Comparison of ENCODE assay signal across 11 cellular contexts in genomic region chr2:43539991-43540860, GRCh38. TPM values are rescaled to one million over a fixed set of nuclear protein-coding genes. Genes with fewer than 3 reads are reported as not detected.
DNase-seq lines count a peak whose midpoint lies in the region; ATAC-seq and TF ChIP-seq lines count a peak whose summit lies in the region.
"Had no signal": no experiment of that assay in that cellular context is flagged by ENCODE, and none has a peak within 500 bp of the region (broad histone marks: within the 10 kb centered on the region; RNA-seq: fewer than 3 reads in every experiment).

No MANE protein-coding gene starts in this region.

- H3K27me3 ChIP-seq in left lung (no peaks in the 10 kb centered on the region), tibial artery (no peaks in the 10 kb centered on the region), WERI-Rb-1 (ENCODE audit: insufficient read depth, low read depth, severe bottlenecking) (no peaks in the 10 kb centered on the region)

- peak; percentile 81 for ATAC-seq in left lung
- ATAC-seq: stimulated activated naive B cell treated with anti-CD40 and anti-IgM and Interleukin-4, amounts not matched to agents 10 μg/mL and 1 μg/mL and 100 μg/mL, for 72 hours had no signal

- TF ChIP-seq CTCF in left lung (IDR thresholded peaks at IDR 0.05) = no peak
- peak in 1 of 2 experiments; percentile 30 for TF ChIP-seq CTCF in tibial artery (IDR thresholded peaks at IDR 0.05)
- TF ChIP-seq CTCF in WERI-Rb-1 (IDR thresholded peaks at IDR 0.05; ENCODE audit: low read depth, low read length) = no peak

- H3K36me3 ChIP-seq in left lung (peaks cover 0 to 8% of the 10 kb centered on the region in 2 donors), tibial artery (no peaks in the 10 kb centered on the region), WERI-Rb-1 (peaks cover 7% of the 10 kb centered on the region)

- H3K27ac ChIP-seq in left lung (peak overlapping the region; percentile 67 to 73), tibial artery (peak overlapping the region; percentile 82), WERI-Rb-1 (no peak overlapping the region)

- DNase-seq in HT1080 (ENCODE audit: low read depth) (peak; percentile 12), brain pericyte (ENCODE audit: low read depth, low spot score) (peak; percentile 55), left lung (peak in 1 of 2 donors; percentile 60), tibial artery (peak; percentile 92 to 95), GDM1 (lab: John Stamatoyannopoulos, UW) (no peak), mesenteric fat pad (ENCODE audit: low spot score) (no peak), WERI-Rb-1 (no peak), HEK293T (ENCODE audit: extremely low spot score) (no peak)
- DNase-seq: activated naive CD4-positive, alpha-beta T cell treated with anti-CD3 and anti-CD28 coated beads, Interleukin-2, amount 50 U/mL, for 16 hours; SHP77; stimulated activated naive B cell treated with anti-CD40 and anti-IgM and Interleukin-4, amounts not matched to agents 10 μg/mL and 1 μg/mL and 100 μg/mL, for 72 hours had no signal

- intact Hi-C loops in left lung (cut with DNase I) (no loop called here), tibial artery (cut with DNase I; ENCODE audit: low total_unique reads) (loop anchor here (5.0 kb wide), 3 partner anchors 53 to 568 kb away; partner anchors contain the start of gene ZFP36L2)

- no peaks in the 10 kb centered on the region for H3K9me3 ChIP-seq in left lung
- H3K9me3 ChIP-seq in tibial artery = no peaks in the 10 kb centered on the region
- no peaks in the 10 kb centered on the region for H3K9me3 ChIP-seq in WERI-Rb-1 (ENCODE audit: severe bottlenecking)

- POLR2A ChIA-PET in HEK293T (lab: Yijun Ruan, JAX) = interaction anchor here (1.1 kb wide), 1 partner anchor 314 kb away, joined by 3 read pairs; the partner anchor contains the start of gene ZFP36L2

- peaks cover 0 to 39% of the 10 kb centered on the region in 2 donors for H3K4me1 ChIP-seq in left lung
- H3K4me1 ChIP-seq in tibial artery = peaks cover 0 to 50% (median 24%) of the 10 kb centered on the region in 4 donors

- H3K4me3 ChIP-seq in left lung = no peak overlapping the region
- no peak overlapping the region for H3K4me3 ChIP-seq in tibial artery
- no peak overlapping the region for H3K4me3 ChIP-seq in WERI-Rb-1 (ENCODE audit: low read depth, low read length)

- CTCF ChIA-PET in HEK293T (lab: Yijun Ruan, JAX) = no interaction called here

TF ChIP-seq in HEK293T, 16 proteins besides CTCF, POLR2A, EP300 and RAD21:
- TF ChIP-seq SUZ12 (IDR thresholded peaks at IDR 0.05) (no peak), CTBP1 (IDR thresholded peaks at IDR 0.05; ENCODE audit: borderline replicate concordance) (no peak), HDGF (IDR thresholded peaks at IDR 0.05; ENCODE audit: borderline replicate concordance) (no peak), NFRKB (IDR thresholded peaks at IDR 0.05) (no peak), TARDBP (IDR thresholded peaks at IDR 0.05) (no peak), LEF1 (IDR thresholded peaks at IDR 0.05; ENCODE audit: borderline replicate concordance) (no peak), L3MBTL2 (conservative IDR thresholded peaks at IDR 0.05) (no peak), BHLHE40 (IDR thresholded peaks at IDR 0.05; ENCODE audit: borderline replicate concordance) (no peak), SP1 (IDR thresholded peaks at IDR 0.05) (no peak), ZNF384 (IDR thresholded peaks at IDR 0.05) (no peak), FOXM1 (IDR thresholded peaks at IDR 0.05; ENCODE audit: borderline replicate concordance) (no peak), FOXK2 (IDR thresholded peaks at IDR 0.05) (no peak), FOXA1 (IDR thresholded peaks at IDR 0.05) (no peak)

RNA-seq across cellular contexts. Expression of gene THADA, which starts 55.6 kb away (rescaled TPM):
- 29.5 and 43.5 TPM in 2 replicates for total RNA-seq in HT1080 (2014; rRNA removed; shearing (Covaris generic))
- 13.7 and 15.5 TPM in 2 replicates for polyA plus RNA-seq in HT1080 (2015; cell fraction: cytosol; rRNA removed)
- polyA plus RNA-seq in HT1080 (2015; cell fraction: nucleus; rRNA removed) = 73.6 and 76.3 TPM in 2 replicates
- total RNA-seq in left lung (10 to 100 TPM; 32.9 to 37.8 TPM), mesenteric fat pad (38.0 TPM)

Comparison
In these comparisons a context has a peak if more than half of its experiments do, and no peak if none do; other contexts are left out.
1. DNase-seq: peak in HT1080 (single experiment), brain pericyte (single experiment) and tibial artery (2 of 2); none in GDM1 (single experiment), mesenteric fat pad (single experiment), WERI-Rb-1 (single experiment) and HEK293T (single experiment).